ENCODE assay signal across 1 cellular context in the genomic region with DNA sequence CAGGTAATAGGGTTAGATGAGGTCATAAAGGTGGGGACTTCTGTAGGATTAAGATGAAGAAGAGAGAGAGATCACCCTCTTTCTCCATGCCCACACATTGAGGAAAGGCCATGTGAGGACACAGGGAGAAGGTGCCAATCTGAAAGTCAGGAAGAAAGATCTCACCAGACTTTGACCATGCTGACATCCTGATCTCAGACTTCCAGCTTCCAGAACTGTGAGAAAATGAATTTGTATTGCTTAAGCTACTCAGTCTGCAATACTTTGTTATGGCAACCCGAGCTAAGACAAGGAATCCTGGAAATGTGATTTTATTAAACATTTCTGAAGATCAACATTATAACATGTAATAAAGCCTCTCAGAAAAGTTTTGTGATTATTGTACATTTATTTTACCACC.
TF ChIP-seq lines count a peak whose summit lies in the region.

No MANE protein-coding gene starts in this region.

TF ChIP-seq in K562, 482 proteins besides CTCF, POLR2A, EP300 and RAD21 (continued from another document):
- no peak for TF ChIP-seq STAT6 (CRISPR knock-in tag; IDR thresholded peaks at IDR 0.05)
- TF ChIP-seq PCBP2 (IDR thresholded peaks at IDR 0.05; ENCODE audit: low read depth, low read length, poor library complexity, severe bottlenecking), result no peak
